In the genomic region with DNA sequence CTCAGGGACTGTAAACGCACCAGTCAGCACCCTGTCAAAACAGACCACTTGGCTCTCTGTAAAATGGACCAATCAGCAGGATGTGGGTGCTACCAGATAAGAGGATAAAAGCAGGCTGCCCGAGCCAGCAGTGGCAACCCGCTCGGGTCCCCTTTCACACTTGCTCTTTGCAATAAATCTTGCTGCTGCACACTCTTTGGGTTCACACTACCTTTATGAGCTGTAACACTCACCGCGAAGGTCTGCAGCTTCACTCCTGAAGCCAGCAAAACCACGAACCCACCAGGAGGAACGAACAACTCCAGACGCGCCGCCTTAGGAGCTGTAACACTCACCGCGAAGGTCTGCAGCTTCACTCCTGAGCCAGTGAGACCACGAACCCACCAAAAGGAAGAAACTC, we compare ENCODE assay signal across 8 cellular contexts.
DNase-seq lines count a peak whose midpoint lies in the region; ATAC-seq, FAIRE-seq and TF ChIP-seq lines count a peak whose summit lies in the region.
"Not testable (repeated sequence)": the region's sequence is repeated elsewhere in the genome, so short reads cannot be mapped to it uniquely, and the experiment has no call there.

No MANE protein-coding gene starts in this region.

- peak; percentile 63 for DNase-seq in DND-41
- DNase-seq in activated B cell treated with CpG ODN at 0.5 μM for 24 hours; bronchial epithelial cell (ENCODE audit: low read depth); stimulated activated naive B cell treated with anti-CD40 and anti-IgM and Interleukin-4, amounts not matched to agents 10 μg/mL and 1 μg/mL and 100 μg/mL, for 72 hours: not testable (repeated sequence)
- DNase-seq in activated CD8-positive, alpha-beta memory T cell treated with anti-CD3 and anti-CD28 coated beads for 48 hours (ENCODE audit: low read depth in 2 of 3, low spot score in 2 of 3): peak in 2 of 3 experiments; percentile 9
- DNase-seq in activated effector memory CD4-positive, alpha-beta T cell treated with Interleukin-2 at 50 U/mL for 16 hours: peak; percentile 9
- peak; percentile 63 for DNase-seq in natural killer cell treated with Interleukin-12 subunit alpha and Interleukin-12 subunit beta and Interleukin-15 and Interleukin-18, amount 100 ng/mL, for 72 hours (ENCODE audit: low spot score)

- peak overlapping the region; percentile 70 for H2AFZ ChIP-seq in DND-41 (ENCODE audit: low read depth, low read length)
- H2AFZ ChIP-seq in OCI-LY3 (ENCODE audit: low read depth, low read length): peak overlapping the region; percentile 67; the same call in 1 of the 2 replicates

- not testable (repeated sequence) for H3K36me3 Mint-ChIP-seq in activated B cell treated with CpG ODN at 0.5 μM for 24 hours (ENCODE audit: low read depth); natural killer cell treated with Interleukin-12 subunit alpha and Interleukin-12 subunit beta and Interleukin-15 and Interleukin-18, amount 100 ng/mL, for 72 hours; stimulated activated naive B cell treated with anti-CD40 and anti-IgM and Interleukin-4, amounts not matched to agents 10 μg/mL and 1 μg/mL and 100 μg/mL, for 72 hours

- H3K9ac ChIP-seq in DND-41 (ENCODE audit: low read depth, low read length) (peak overlapping the region; percentile 44), OCI-LY3 (ENCODE audit: low read length) (peak overlapping the region; percentile 22; the same call in 1 of the 2 replicates)

- FAIRE-seq in bronchial epithelial cell (lab: Jason Lieb, UNC): peak; percentile 52

- H3K4me2 ChIP-seq in DND-41 (ENCODE audit: insufficient read depth, low read length) (peak overlapping the region; percentile 75), OCI-LY3 (ENCODE audit: low read length) (peak overlapping the region; percentile 72)

- H3K4me3 ChIP-seq in DND-41 (ENCODE audit: low read depth in 1 of 2, low read length in 2 of 2) (peak overlapping the region; percentile 13 to 54; a peak in 3 of 4 replicates), OCI-LY3 (ENCODE audit: low read length) (peak overlapping the region; percentile 72)
- H3K4me3 ChIP-seq in bronchial epithelial cell (ENCODE audit: low read depth, low read length): not testable (repeated sequence)

- H3K9me3 Mint-ChIP-seq in activated B cell treated with CpG ODN at 0.5 μM for 24 hours; natural killer cell treated with Interleukin-12 subunit alpha and Interleukin-12 subunit beta and Interleukin-15 and Interleukin-18, amount 100 ng/mL, for 72 hours; stimulated activated naive B cell treated with anti-CD40 and anti-IgM and Interleukin-4, amounts not matched to agents 10 μg/mL and 1 μg/mL and 100 μg/mL, for 72 hours: not testable (repeated sequence)

- intact Hi-C loops in activated B cell treated with CpG ODN at 0.5 μM for 24 hours (cut with micrococcal nuclease): not testable (repeated sequence)

- not testable (repeated sequence) for H3K36me3 ChIP-seq in DND-41 (ENCODE audit: insufficient read depth, low read length); OCI-LY3 (replicated peaks; ENCODE audit: low read depth, low read length); bronchial epithelial cell (ENCODE audit: control insufficient read depth, insufficient read depth, low read length)

- H3K27ac Mint-ChIP-seq in activated B cell treated with CpG ODN at 0.5 μM for 24 hours: not testable (repeated sequence)
- H3K27ac Mint-ChIP-seq in natural killer cell treated with Interleukin-12 subunit alpha and Interleukin-12 subunit beta and Interleukin-15 and Interleukin-18, amount 100 ng/mL, for 72 hours: peak overlapping the region in 1 of 2 donors; percentile 65
- peak overlapping the region; percentile 71 for H3K27ac Mint-ChIP-seq in stimulated activated naive B cell treated with anti-CD40 and anti-IgM and Interleukin-4, amounts not matched to agents 10 μg/mL and 1 μg/mL and 100 μg/mL, for 72 hours

- peak; percentile 74 for ATAC-seq in DND-41 (ENCODE audit: insufficient read depth, low read depth)
- ATAC-seq in activated B cell treated with CpG ODN at 0.5 μM for 24 hours (ENCODE audit: low read depth): not testable (repeated sequence)
- ATAC-seq in natural killer cell treated with Interleukin-12 subunit alpha and Interleukin-12 subunit beta and Interleukin-15 and Interleukin-18, amount 100 ng/mL, for 72 hours: peak; percentile 61 to 62
- peak; percentile 29 to 32 for ATAC-seq in stimulated activated naive B cell treated with anti-CD40 and anti-IgM and Interleukin-4, amounts not matched to agents 10 μg/mL and 1 μg/mL and 100 μg/mL, for 72 hours (replicated peaks)

- POLR2A ChIA-PET in activated B cell treated with CpG ODN at 0.5 μM for 24 hours (lab: Charles Lee): not testable (repeated sequence)

- not testable (repeated sequence) for H4K20me1 ChIP-seq in DND-41 (ENCODE audit: insufficient read depth, low read length); OCI-LY3 (ENCODE audit: insufficient read depth, low read length)

- not testable (repeated sequence) for H3K4me1 Mint-ChIP-seq in activated B cell treated with CpG ODN at 0.5 μM for 24 hours
- H3K4me1 Mint-ChIP-seq in natural killer cell treated with Interleukin-12 subunit alpha and Interleukin-12 subunit beta and Interleukin-15 and Interleukin-18, amount 100 ng/mL, for 72 hours (ENCODE audit: low read depth in 2 of 2): peaks cover 12 to 17% of the 10 kb centered on the region in 2 donors
- peaks cover 21 to 23% of the 10 kb centered on the region in 2 donors for H3K4me1 Mint-ChIP-seq in stimulated activated naive B cell treated with anti-CD40 and anti-IgM and Interleukin-4, amounts not matched to agents 10 μg/mL and 1 μg/mL and 100 μg/mL, for 72 hours

- not testable (repeated sequence) for TF ChIP-seq CTCF in DND-41 (IDR thresholded peaks at IDR 0.05; ENCODE audit: borderline replicate concordance, extremely low read depth, low read length, poor library complexity, severe bottlenecking); OCI-LY3 (IDR thresholded peaks at IDR 0.05; ENCODE audit: low read depth, low read length); activated B cell treated with CpG ODN at 0.5 μM for 24 hours (IDR thresholded peaks at IDR 0.05); bronchial epithelial cell (IDR thresholded peaks at IDR 0.05; ENCODE audit: insufficient read depth, low read length, severe bottlenecking)

- H3K4me1 ChIP-seq in DND-41 (ENCODE audit: insufficient read depth, low read length): peaks cover 21% of the 10 kb centered on the region
- not testable (repeated sequence) for H3K4me1 ChIP-seq in OCI-LY3 (ENCODE audit: low read length)

- peaks cover 21% of the 10 kb centered on the region for H3K27me3 Mint-ChIP-seq in activated B cell treated with CpG ODN at 0.5 μM for 24 hours
- H3K27me3 Mint-ChIP-seq in natural killer cell treated with Interleukin-12 subunit alpha and Interleukin-12 subunit beta and Interleukin-15 and Interleukin-18, amount 100 ng/mL, for 72 hours: peaks cover 16 to 24% of the 10 kb centered on the region in 2 donors
- H3K27me3 Mint-ChIP-seq in stimulated activated naive B cell treated with anti-CD40 and anti-IgM and Interleukin-4, amounts not matched to agents 10 μg/mL and 1 μg/mL and 100 μg/mL, for 72 hours: peaks cover 43 to 54% of the 10 kb centered on the region in 2 donors

- H3K79me2 ChIP-seq in DND-41 (ENCODE audit: insufficient read depth, low read length); OCI-LY3 (ENCODE audit: low read length): not testable (repeated sequence)

- H3K9me3 ChIP-seq in DND-41 (ENCODE audit: insufficient read depth, low read length, severe bottlenecking); OCI-LY3 (ENCODE audit: insufficient read depth, low read length): not testable (repeated sequence)

- not testable (repeated sequence) for H3K27me3 ChIP-seq in DND-41 (ENCODE audit: insufficient read depth, low read length, poor library complexity); OCI-LY3 (ENCODE audit: low read depth, low read length); bronchial epithelial cell (ENCODE audit: control insufficient read depth, insufficient read depth, low read length)

- H3K27ac ChIP-seq in DND-41 (ENCODE audit: low read length): peak overlapping the region; percentile 50; the same call in 1 of the 2 replicates
- H3K27ac ChIP-seq in OCI-LY3 (ENCODE audit: low read length): not testable (repeated sequence)

- H3K4me3 Mint-ChIP-seq in activated B cell treated with CpG ODN at 0.5 μM for 24 hours: peak overlapping the region; percentile 67
- H3K4me3 Mint-ChIP-seq in natural killer cell treated with Interleukin-12 subunit alpha and Interleukin-12 subunit beta and Interleukin-15 and Interleukin-18, amount 100 ng/mL, for 72 hours: peak overlapping the region; percentile 76
- peak overlapping the region; percentile 75 for H3K4me3 Mint-ChIP-seq in stimulated activated naive B cell treated with anti-CD40 and anti-IgM and Interleukin-4, amounts not matched to agents 10 μg/mL and 1 μg/mL and 100 μg/mL, for 72 hours

- CTCF ChIA-PET in activated B cell treated with CpG ODN at 0.5 μM for 24 hours (lab: Charles Lee): not testable (repeated sequence)
